ENCODE assay signal across 14 cellular contexts in the genomic region with DNA sequence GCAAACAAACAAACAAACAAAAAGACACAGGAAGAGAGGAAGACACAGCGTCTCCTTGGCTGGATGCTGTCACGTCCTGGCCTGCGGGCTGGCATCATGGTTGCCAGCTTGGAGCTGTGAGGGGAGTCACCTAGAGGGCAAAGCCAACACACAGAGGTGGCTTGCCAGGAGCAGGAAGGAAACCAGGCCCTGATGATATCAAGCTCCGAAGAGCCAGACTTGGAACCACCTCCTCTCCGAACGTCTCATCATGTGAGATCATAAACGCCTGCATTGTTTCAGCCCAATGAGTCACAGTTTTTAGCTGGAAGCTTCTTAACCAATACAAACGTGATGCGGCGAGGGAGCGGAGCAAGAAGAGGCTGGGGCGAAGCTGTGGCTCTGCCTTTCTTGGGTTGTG. TPM values are rescaled to one million over a fixed set of nuclear protein-coding genes. Genes with fewer than 3 reads are reported as not detected.
DNase-seq lines count a peak whose midpoint lies in the region; TF ChIP-seq lines count a peak whose summit lies in the region.
"Had no signal": no experiment of that assay in that cellular context is flagged by ENCODE, and none has a peak within 500 bp of the region (broad histone marks: within the 10 kb centered on the region; RNA-seq: fewer than 3 reads in every experiment).

No MANE protein-coding gene starts in this region.

- TF ChIP-seq CTCF in MCF 10A (IDR thresholded peaks at IDR 0.05; ENCODE audit: unreplicated experiment) (no peak), transverse colon (IDR thresholded peaks at IDR 0.05) (no peak), A673 (conservative IDR thresholded peaks at IDR 0.05; ENCODE audit: low read depth, low read length) (no peak)

- CTCF ChIA-PET in MCF 10A (lab: Yijun Ruan, JAX) (interaction anchor here (0.6 to 1.9 kb wide), 3 partner anchors 9 to 384 kb away, joined by 3 to 5 read pairs (median 3); no protein-coding TSS in a partner anchor), A673 (lab: Charles Lee) (no interaction called here)

- H3K27me3 Mint-ChIP-seq in MCF 10A (ENCODE audit: insufficient read depth, unreplicated experiment) = no peaks in the 10 kb centered on the region

- TF ChIP-seq EP300 in transverse colon (IDR thresholded peaks at IDR 0.05; ENCODE audit: low read depth) = no peak

- BruUV-seq in MCF 10A (replicated peaks; lab: Mats Ljungman, UMichigan) (no TSS peak), A673 (replicated peaks; lab: Mats Ljungman, UMichigan) (no TSS peak)

- H3K4me1 Mint-ChIP-seq in MCF 10A (ENCODE audit: insufficient read depth, unreplicated experiment) = peaks cover 9% of the 10 kb centered on the region

- no peaks in the 10 kb centered on the region for H3K36me3 ChIP-seq in transverse colon
- no peaks in the 10 kb centered on the region for H3K36me3 ChIP-seq in A673 (ENCODE audit: insufficient read depth, low read length, poor library complexity, severe bottlenecking)
- H3K36me3 ChIP-seq: left lung, stomach had no signal

- intact Hi-C loops in MCF 10A (cut with micrococcal nuclease) = no loop called here
- intact Hi-C loops in transverse colon (cut with DNase I; ENCODE audit: low total_unique reads) = no loop called here
- intact Hi-C loops in A673 (cut with micrococcal nuclease; ENCODE audit: unreplicated experiment) = no loop called here

- in situ Hi-C loops in transverse colon (cut with MboI; ENCODE audit: low pct_ligation_motif_present in 1 of 4, low pct_unique_long_range_greater_than_20kb in 1 of 4, low sequenced_read_pairs in 3 of 4) = no loop called here

- peak overlapping the region; percentile 91 for H3K27ac Mint-ChIP-seq in MCF 10A (ENCODE audit: low read depth, unreplicated experiment)

- no peaks in the 10 kb centered on the region for H3K9me3 Mint-ChIP-seq in MCF 10A (ENCODE audit: unreplicated experiment)

- TF ChIP-seq POLR2A in transverse colon (IDR thresholded peaks at IDR 0.05) = no peak

- DNase-seq in HT1080 (ENCODE audit: low read depth) = peak; percentile 95
- peak; percentile 90 for DNase-seq in MCF 10A (ENCODE audit: unreplicated experiment)
- DNase-seq in iris pigment epithelial cell (ENCODE audit: low read depth) = peak; percentile 53
- DNase-seq in transverse colon = no peak
- no peak for DNase-seq in NCI-H1436 (lab: John Stamatoyannopoulos, UW)
- no peak for DNase-seq in A673 (ENCODE audit: low spot score)
- DNase-seq in DMS79 (lab: John Stamatoyannopoulos, UW) = no peak
- DNase-seq: activated CD4-positive, alpha-beta T cell treated with anti-CD3 and anti-CD28 coated beads, Interleukin-2, amount 50 U/mL, for 4 hours; activated effector memory CD4-positive, alpha-beta T cell treated with Interleukin-2 at 50 U/mL for 16 hours; left lung; NCI-H69; stomach had no signal

- H3K4me1 ChIP-seq in transverse colon (no peaks in the 10 kb centered on the region), A673 (ENCODE audit: insufficient read depth, low read length, poor library complexity, severe bottlenecking) (no peaks in the 10 kb centered on the region)
- H3K4me1 ChIP-seq: left lung, parathyroid adenoma, stomach had no signal

- no peaks in the 10 kb centered on the region for H3K36me3 Mint-ChIP-seq in MCF 10A (ENCODE audit: insufficient read depth, unreplicated experiment)

- H3K27me3 ChIP-seq in transverse colon (no peaks in the 10 kb centered on the region), A673 (replicated peaks; ENCODE audit: insufficient read depth, low read depth, low read length, poor library complexity) (no peaks in the 10 kb centered on the region)
- H3K27me3 ChIP-seq: left lung had no signal

- no peak overlapping the region for H3K4me3 ChIP-seq in transverse colon
- no peak overlapping the region for H3K4me3 ChIP-seq in A673 (ENCODE audit: low read depth, low read length, poor library complexity, severe bottlenecking)
- H3K4me3 ChIP-seq: left lung, SK-N-MC, stomach had no signal

- POLR2A ChIA-PET in MCF 10A (lab: Yijun Ruan, JAX) = interaction anchor here (1.1 kb wide), 1 partner anchor 14 kb away, joined by 6 read pairs; no protein-coding TSS in a partner anchor
- POLR2A ChIA-PET in A673 (lab: Charles Lee; ENCODE audit: low non-redundant PET) = no interaction called here

- H3K27ac ChIP-seq in transverse colon = peak overlapping the region in 3 of 4 donors; percentile 26 to 41 (median 32)
- H3K27ac ChIP-seq in A673 (ENCODE audit: low read depth, low read length, poor library complexity, severe bottlenecking) = no peak overlapping the region
- H3K27ac ChIP-seq: left lung, parathyroid adenoma, SK-N-MC, stomach had no signal

- no peaks in the 10 kb centered on the region for H3K9me3 ChIP-seq in transverse colon
- H3K9me3 ChIP-seq in A673 (ENCODE audit: low read depth, low read length, poor library complexity, severe bottlenecking) = no peaks in the 10 kb centered on the region
- H3K9me3 ChIP-seq: left lung, stomach had no signal

- H3K4me3 Mint-ChIP-seq in MCF 10A (ENCODE audit: unreplicated experiment) = no peak overlapping the region

- 61 to 70% methylated on average over 4 to 12 of the region's 12 CpGs for WGBS in transverse colon (ENCODE audit: low coverage in 1 of 2), 2 donors

RNA-seq across cellular contexts. Expression of gene PLA2G2D, which starts 8.7 kb away (rescaled TPM):
- not detected in 2 replicates for total RNA-seq in HT1080 (2014; rRNA removed; shearing (Covaris generic))
- polyA plus RNA-seq in HT1080 (2015; cell fraction: cytosol; rRNA removed) = 0.05 and 0.15 TPM in 2 replicates
- 0.08 TPM in 1 of 2 replicates, not detected in the other for polyA plus RNA-seq in HT1080 (2015; cell fraction: nucleus; rRNA removed)
- total RNA-seq in MCF 10A (2022) (not detected in 2 replicates), transverse colon (under 1 TPM in 1 of 4 donors, not detected in 3; 0.16 TPM), A673 (2021) (not detected in 2 replicates)
- total RNA-seq: left lung, stomach had no signal

RNA-seq across cellular contexts. Expression of gene PLA2G2F, which starts 28.4 kb away (rescaled TPM):
- total RNA-seq in HT1080 (2014; rRNA removed; shearing (Covaris generic)) = not detected in 2 replicates
- not detected in 2 replicates for polyA plus RNA-seq in HT1080 (2015; cell fraction: cytosol; rRNA removed)
- polyA plus RNA-seq in HT1080 (2015; cell fraction: nucleus; rRNA removed) = not detected in 2 replicates
- total RNA-seq in MCF 10A (2022) (not detected in 2 replicates), transverse colon (under 1 TPM in 1 of 4 donors, not detected in 3; 0.32 TPM), A673 (2021) (not detected in 2 replicates)
- total RNA-seq: left lung had no signal
- polyA plus RNA-seq: stomach had no signal

RNA-seq across cellular contexts. Expression of gene PLA2G5, which starts 40.7 kb away (rescaled TPM):
- not detected in 2 replicates for total RNA-seq in HT1080 (2014; rRNA removed; shearing (Covaris generic))
- not detected in 2 replicates for polyA plus RNA-seq in HT1080 (2015; cell fraction: cytosol; rRNA removed)
- polyA plus RNA-seq in HT1080 (2015; cell fraction: nucleus; rRNA removed) = not detected in 2 replicates
- total RNA-seq in MCF 10A (2022) (not detected in 2 replicates), transverse colon (1 to 10 TPM in 2 of 4 donors, under 1 TPM in 1, not detected in 1; 0.60 to 3.1 (median 2.9) TPM), A673 (2021) (not detected in 2 replicates)

Comparison
In these comparisons a context has a peak if more than half of its experiments do, and no peak if none do; other contexts are left out.
1. DNase-seq: peak in HT1080 (single experiment), MCF 10A (single experiment) and iris pigment epithelial cell (single experiment); none in transverse colon (single experiment), NCI-H1436 (single experiment), A673 (single experiment) and DMS79 (single experiment).